In the genomic region with DNA sequence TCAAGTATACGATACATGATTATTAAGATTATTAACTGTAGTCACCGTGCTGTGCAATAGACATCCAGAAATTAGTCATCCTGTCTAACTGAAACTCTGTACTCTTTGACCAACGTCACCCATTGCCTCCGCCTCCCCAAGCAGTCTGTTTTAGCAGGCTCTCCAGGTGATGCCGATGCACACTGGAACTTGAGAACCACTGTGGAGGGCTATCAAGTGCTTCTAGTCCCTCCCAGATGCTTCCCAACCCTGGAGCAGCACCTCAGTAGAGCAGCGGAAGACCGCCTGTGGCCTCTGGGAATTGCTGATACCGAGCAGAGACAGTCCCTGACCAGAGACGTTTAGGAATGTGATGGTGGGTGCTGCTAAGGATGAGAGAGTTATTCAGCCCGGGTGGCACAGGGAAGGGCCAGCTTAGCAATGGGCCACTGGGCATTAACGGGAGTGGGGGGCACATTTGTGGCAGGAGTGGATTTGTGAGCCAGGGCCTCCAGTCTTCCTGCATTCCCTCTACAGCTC, we compare ENCODE assay signal across 10 cellular contexts. TPM values are rescaled to one million over a fixed set of nuclear protein-coding genes. Genes with fewer than 3 reads are reported as not detected.
DNase-seq lines count a peak whose midpoint lies in the region; ATAC-seq and TF ChIP-seq lines count a peak whose summit lies in the region.
"Had no signal": no experiment of that assay in that cellular context is flagged by ENCODE, and none has a peak within 500 bp of the region (broad histone marks: within the 10 kb centered on the region; RNA-seq: fewer than 3 reads in every experiment).

No MANE protein-coding gene starts in this region.

- H2BK15ac ChIP-seq in H9 (ENCODE audit: low read depth, low read length) = no peak overlapping the region
- H2BK15ac ChIP-seq in mesenchymal stem cell (ENCODE audit: low read depth, poor library complexity, severe bottlenecking) = no peak overlapping the region

- H4K5ac ChIP-seq in H9 (ENCODE audit: insufficient read length, low read depth, low read length) = no peak overlapping the region

- H3K27ac Mint-ChIP-seq in H9 = peak overlapping the region; percentile 81 to 94 (median 89)

- no peaks in the 10 kb centered on the region; a peak in 2 of 5 replicates for H3K9me3 Mint-ChIP-seq in H9

- H4K91ac ChIP-seq in H9 (ENCODE audit: insufficient read length, low read depth, low read length) (no peak overlapping the region), mesenchymal stem cell (ENCODE audit: low read length) (no peak overlapping the region)

- peak; percentile 78 for DNase-seq in H9
- no peak for DNase-seq in mesenchymal stem cell
- no peak for DNase-seq in NCI-H2227 (lab: John Stamatoyannopoulos, UW; ENCODE audit: unreplicated experiment)
- no peak for DNase-seq in NOMO-1 (lab: John Stamatoyannopoulos, UW; ENCODE audit: unreplicated experiment in 2 of 2)
- DNase-seq in gastrocnemius medialis = no peak
- DNase-seq: DMS153, T1000 had no signal

- no peak overlapping the region for H3T11ph ChIP-seq in H9 (ENCODE audit: low read length)

- H3K4me1 ChIP-seq in H9 (ENCODE audit: insufficient read depth, low read length) (peaks cover 6% of the 10 kb centered on the region), mesenchymal stem cell (ENCODE audit: control insufficient read depth, insufficient read depth, low read depth, low read length) (peaks cover 20% of the 10 kb centered on the region), gastrocnemius medialis (no peaks in the 10 kb centered on the region)

- H3K23me2 ChIP-seq in H9 (ENCODE audit: insufficient read length, low read depth, low read length, poor library complexity, severe bottlenecking) = peaks cover 3% of the 10 kb centered on the region

- H3K27me3 ChIP-seq in H9 (ENCODE audit: insufficient read depth, low read length) (no peaks in the 10 kb centered on the region), mesenchymal stem cell (ENCODE audit: control insufficient read depth in 1 of 2, insufficient read depth in 1 of 2, low read length in 2 of 2) (peaks cover 0 to 17% of the 10 kb centered on the region in 2 experiments), gastrocnemius medialis (no peaks in the 10 kb centered on the region)

- H2BK12ac ChIP-seq in H9 (ENCODE audit: insufficient read length, low read depth, low read length) (no peak overlapping the region), mesenchymal stem cell (ENCODE audit: low read length in 2 of 2) (no peak overlapping the region)

- H3K79me1 ChIP-seq in H9 (ENCODE audit: insufficient read depth, low read depth, low read length, poor library complexity, severe bottlenecking) = no peaks in the 10 kb centered on the region
- no peaks in the 10 kb centered on the region for H3K79me1 ChIP-seq in mesenchymal stem cell (replicated peaks; ENCODE audit: low read length, poor library complexity, severe bottlenecking)

- no peak overlapping the region for H3K9ac ChIP-seq in H9 (ENCODE audit: extremely low read depth, insufficient read length, low read length)
- no peak overlapping the region for H3K9ac ChIP-seq in mesenchymal stem cell (ENCODE audit: low read length)

- H3K9me3 ChIP-seq in H9 (ENCODE audit: control insufficient read depth, low read depth, low read length) (no peaks in the 10 kb centered on the region), mesenchymal stem cell (ENCODE audit: control insufficient read depth, low read length) (no peaks in the 10 kb centered on the region), gastrocnemius medialis (no peaks in the 10 kb centered on the region)

- peaks cover 45 to 57% of the 10 kb centered on the region in 2 experiments for H3K4me1 Mint-ChIP-seq in H9

- no peak overlapping the region for H4K8ac ChIP-seq in H9 (replicated peaks; ENCODE audit: insufficient read length, low read depth, low read length)
- H4K8ac ChIP-seq in mesenchymal stem cell (ENCODE audit: low read length) = no peak overlapping the region

- no peak overlapping the region for H2BK20ac ChIP-seq in H9 (ENCODE audit: low read depth, low read length, poor library complexity, severe bottlenecking)

- H3K27me3 Mint-ChIP-seq in H9 (ENCODE audit: low read depth) = peaks cover 17% of the 10 kb centered on the region

- TF ChIP-seq CTCF in H9 (conservative IDR thresholded peaks at IDR 0.05) (no peak), gastrocnemius medialis (IDR thresholded peaks at IDR 0.05 in 4 of 5, conservative IDR thresholded peaks at IDR 0.05 in 1 of 5) (no peak)

- H3K23ac ChIP-seq in H9 (ENCODE audit: insufficient read length, low read depth, low read length) = no peak overlapping the region
- H3K23ac ChIP-seq in mesenchymal stem cell (ENCODE audit: low read length in 2 of 2) = no peak overlapping the region

- H3K56ac ChIP-seq in H9 (ENCODE audit: insufficient read length, low read depth, low read length) = no peak overlapping the region

- H3K4me2 ChIP-seq in H9 (ENCODE audit: insufficient read depth, insufficient read length, low read length) (peak overlapping the region; percentile 4), mesenchymal stem cell (ENCODE audit: low read length, poor library complexity, severe bottlenecking) (no peak overlapping the region)

- H2AK5ac ChIP-seq in H9 (ENCODE audit: insufficient read length, low read length) (no peak overlapping the region), mesenchymal stem cell (ENCODE audit: low read length, severe bottlenecking) (peak overlapping the region; percentile 11)

- H2BK120ac ChIP-seq in H9 (ENCODE audit: low read depth, low read length, poor library complexity, severe bottlenecking) (no peak overlapping the region), mesenchymal stem cell (ENCODE audit: low read depth, low read length) (no peak overlapping the region)

- H3K27ac ChIP-seq in H9 (ENCODE audit: insufficient read length, low read depth, low read length) = no peak overlapping the region
- peak overlapping the region; percentile 98 for H3K27ac ChIP-seq in mesenchymal stem cell (ENCODE audit: low read length, poor library complexity, severe bottlenecking)
- H3K27ac ChIP-seq in gastrocnemius medialis = no peak overlapping the region

- WGBS in H9 (ENCODE audit: extremely low coverage, insufficient read length, low lambda C conversion rate) = no CpG with 5 or more reads among the region's 11 CpGs
- WGBS in mesenchymal stem cell = 60% methylated on average over 9 of the region's 11 CpGs

- no peak overlapping the region for H3K14ac ChIP-seq in H9 (ENCODE audit: insufficient read depth, low read length)
- H3K14ac ChIP-seq in mesenchymal stem cell (ENCODE audit: low read length in 2 of 2) = no peak overlapping the region

- ATAC-seq in GM18909 (IDR thresholded peaks at IDR 0.05; ENCODE audit: poor library complexity, unreplicated experiment) = peak; percentile 93
- ATAC-seq in HG03558 (IDR thresholded peaks at IDR 0.05; ENCODE audit: extremely low read depth, unreplicated experiment) = peak; percentile 83
- no peak for ATAC-seq in HG02970 (IDR thresholded peaks at IDR 0.05; ENCODE audit: low FRiP score, unreplicated experiment)
- ATAC-seq in gastrocnemius medialis = no peak

- TF ChIP-seq POLR2A in gastrocnemius medialis (IDR thresholded peaks at IDR 0.05) = no peak

- H3K79me2 ChIP-seq in H9 (ENCODE audit: insufficient read depth, low read length) = no peaks in the 10 kb centered on the region

- peak overlapping the region; percentile 2 for H3K18ac ChIP-seq in H9 (ENCODE audit: insufficient read length, low read depth, low read length)
- H3K18ac ChIP-seq in mesenchymal stem cell (ENCODE audit: low read depth in 1 of 2, low read length in 2 of 2) = no peak overlapping the region

- H3K4ac ChIP-seq in H9 (ENCODE audit: low read depth, low read length) (no peak overlapping the region), mesenchymal stem cell (ENCODE audit: low read depth in 1 of 2, low read length in 2 of 2) (no peak overlapping the region)

- H3K4me3 ChIP-seq in mesenchymal stem cell (ENCODE audit: insufficient read depth in 1 of 2, low read depth in 1 of 2, low read length in 2 of 2) (no peak overlapping the region), gastrocnemius medialis (no peak overlapping the region)

- H3K36me3 Mint-ChIP-seq in H9 (ENCODE audit: insufficient read depth in 1 of 3, low read depth in 3 of 3) = no peaks in the 10 kb centered on the region

- intact Hi-C loops in gastrocnemius medialis (cut with DNase I; ENCODE audit: low total_unique reads) = no loop called here

- in situ Hi-C loops in gastrocnemius medialis (cut with MboI; ENCODE audit: low sequenced_read_pairs in 4 of 4) = no loop called here

- H2AFZ ChIP-seq in H9 (ENCODE audit: low read length) (no peak overlapping the region), mesenchymal stem cell (ENCODE audit: low read depth, low read length) (no peak overlapping the region)

- no peak overlapping the region for H2BK5ac ChIP-seq in H9 (ENCODE audit: insufficient read length, low read length)
- H2BK5ac ChIP-seq in mesenchymal stem cell (ENCODE audit: low read depth, low read length, poor library complexity, severe bottlenecking) = peak overlapping the region; percentile 0

- H4K20me1 ChIP-seq in H9 (ENCODE audit: control insufficient read depth, insufficient read depth, insufficient read length) = no peaks in the 10 kb centered on the region

- H3K36me3 ChIP-seq in mesenchymal stem cell (ENCODE audit: control insufficient read depth in 1 of 2, insufficient read depth in 2 of 2, low read depth in 1 of 2, low read length in 2 of 2) (no peaks in the 10 kb centered on the region), gastrocnemius medialis (no peaks in the 10 kb centered on the region)

- H3K4me3 Mint-ChIP-seq in H9 = peak overlapping the region; percentile 13 to 25; a peak in 4 of 5 replicates

RNA-seq across cellular contexts. Expression of gene LIPG, which starts 50.7 kb away (rescaled TPM):
- total RNA-seq in H9 (2021) (4.4 and 6.1 TPM in 2 replicates), gastrocnemius medialis (1 to 10 TPM in 2 of 4 donors, under 1 TPM in 2; 0.24 to 6.4 (median 1.9) TPM)
- 30.0 TPM for polyA plus RNA-seq in mesenchymal stem cell (2013, experiment 1 of 2)
- 30.5 TPM for polyA plus RNA-seq in mesenchymal stem cell (2013, experiment 2 of 2)

Comparison
In these comparisons a context has a peak if more than half of its experiments do, and no peak if none do; other contexts are left out.
1. ATAC-seq: peak in GM18909 (single experiment) and HG03558 (single experiment); none in HG02970 (single experiment) and gastrocnemius medialis (0 of 2).